In genomic region chr7:8065356-8065813, GRCh38 we compare ENCODE assay signal across 13 cellular contexts.
A peak's percentile ranks its signal among the peaks of the same experiment; 100 is the strongest.
DNase-seq lines count a peak whose midpoint lies in the region; ATAC-seq, FAIRE-seq and TF ChIP-seq lines count a peak whose summit lies in the region.
"Had no signal": no experiment of that assay in that cellular context is flagged by ENCODE, and none has a peak within 500 bp of the region (broad histone marks: within the 10 kb centered on the region; RNA-seq: fewer than 3 reads in every experiment).

No MANE protein-coding gene starts in this region.

- peak; percentile 55 for ATAC-seq in foreskin keratinocyte
- ATAC-seq: mucosa of descending colon, right cardiac atrium had no signal

- intact Hi-C loops in A673 (cut with micrococcal nuclease; ENCODE audit: unreplicated experiment): no loop called here

- peak; percentile 77 for DNase-seq in A673 (ENCODE audit: low spot score)
- DNase-seq in H54 (ENCODE audit: insufficient read length, low spot score): no peak
- peak; percentile 97 for DNase-seq in amniotic epithelial cell (ENCODE audit: low read depth)
- DNase-seq in foreskin keratinocyte: peak; percentile 52 to 81
- DNase-seq in NCI-H69 (lab: John Stamatoyannopoulos, UW): no peak
- DNase-seq in NCI-H2196 (lab: John Stamatoyannopoulos, UW; ENCODE audit: unreplicated experiment): no peak
- DNase-seq in kidney glomerular epithelial cell (lab: John Stamatoyannopoulos, UW): no peak
- no peak for DNase-seq in activated CD4-positive, CD25-positive, alpha-beta regulatory T cell (lab: John Stamatoyannopoulos, UW)
- DNase-seq: ACHN, adrenal gland, GDM1, mucosa of descending colon, right cardiac atrium had no signal

- H3K36me3 ChIP-seq in A673 (ENCODE audit: insufficient read depth, low read length, poor library complexity, severe bottlenecking): no peaks in the 10 kb centered on the region
- H3K36me3 ChIP-seq: adrenal gland had no signal

- POLR2A ChIA-PET in A673 (lab: Charles Lee; ENCODE audit: low non-redundant PET): no interaction called here

- no TSS peak for BruUV-seq in A673 (replicated peaks; lab: Mats Ljungman, UMichigan)

- H3K4me1 ChIP-seq in A673 (ENCODE audit: insufficient read depth, low read length, poor library complexity, severe bottlenecking) (peaks cover 17% of the 10 kb centered on the region), foreskin keratinocyte (no peaks in the 10 kb centered on the region)
- H3K4me1 ChIP-seq: adrenal gland had no signal

- TF ChIP-seq POLR2A in H54 (IDR thresholded peaks at IDR 0.05; ENCODE audit: low read depth, low read length): no peak

- peak; percentile 86 for FAIRE-seq in H54 (lab: Jason Lieb, UNC)

- H3K4me3 ChIP-seq in A673 (ENCODE audit: low read depth, low read length, poor library complexity, severe bottlenecking): no peak overlapping the region
- H3K4me3 ChIP-seq: adrenal gland, mucosa of descending colon had no signal

- H3K27ac ChIP-seq in A673 (ENCODE audit: low read depth, low read length, poor library complexity, severe bottlenecking) (peak overlapping the region; percentile 64), foreskin keratinocyte (no peak overlapping the region)
- H3K27ac ChIP-seq: adrenal gland had no signal

- H3K9me3 ChIP-seq in A673 (ENCODE audit: low read depth, low read length, poor library complexity, severe bottlenecking): no peaks in the 10 kb centered on the region
- H3K9me3 ChIP-seq: adrenal gland had no signal

- H3K27me3 ChIP-seq in A673 (replicated peaks; ENCODE audit: insufficient read depth, low read depth, low read length, poor library complexity) (no peaks in the 10 kb centered on the region), foreskin keratinocyte (no peaks in the 10 kb centered on the region)
- H3K27me3 ChIP-seq: adrenal gland had no signal

- TF ChIP-seq CTCF in A673 (conservative IDR thresholded peaks at IDR 0.05; ENCODE audit: low read depth, low read length) (no peak), foreskin keratinocyte (conservative IDR thresholded peaks at IDR 0.05) (no peak)

- CTCF ChIA-PET in A673 (lab: Charles Lee): no interaction called here

Comparison
In these comparisons a context has a peak if more than half of its experiments do, and no peak if none do; other contexts are left out.
1. DNase-seq: peak in A673 (single experiment), amniotic epithelial cell (single experiment) and foreskin keratinocyte (2 of 2); none in H54 (single experiment), NCI-H69 (single experiment), NCI-H2196 (single experiment), kidney glomerular epithelial cell (single experiment) and activated CD4-positive, CD25-positive, alpha-beta regulatory T cell (0 of 4).